ENCODE assay signal across 8 cellular contexts in genomic region chr17:42566873-42567573, GRCh38. TPM values are rescaled to one million over a fixed set of nuclear protein-coding genes. Genes with fewer than 3 reads are reported as not detected.
DNase-seq lines count a peak whose midpoint lies in the region; ATAC-seq and TF ChIP-seq lines count a peak whose summit lies in the region.

A gene with protein sequence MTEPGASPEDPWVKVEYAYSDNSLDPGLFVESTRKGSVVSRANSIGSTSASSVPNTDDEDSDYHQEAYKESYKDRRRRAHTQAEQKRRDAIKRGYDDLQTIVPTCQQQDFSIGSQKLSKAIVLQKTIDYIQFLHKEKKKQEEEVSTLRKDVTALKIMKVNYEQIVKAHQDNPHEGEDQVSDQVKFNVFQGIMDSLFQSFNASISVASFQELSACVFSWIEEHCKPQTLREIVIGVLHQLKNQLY (plus strand): TSS chr17:42567100. CDS start chr17:42567125, 25 bp downstream.

- peak within 1 kb of the TSS; percentile 94 for H3K4me3 Mint-ChIP-seq in HFFc6

- H3K27ac ChIP-seq in DND-41 (ENCODE audit: low read length) (peak within 1 kb of the TSS; percentile 89), parathyroid adenoma (peak within 1 kb of the TSS; percentile 87), thyroid gland (peak within 1 kb of the TSS; percentile 82 to 97 (median 96))

- H3K36me3 Mint-ChIP-seq in HFFc6 (ENCODE audit: low read depth) = peaks cover 53% of the 10 kb centered on the region

- H3K4me2 ChIP-seq in DND-41 (ENCODE audit: insufficient read depth, low read length) (peak within 1 kb of the TSS; percentile 95), parathyroid adenoma (ENCODE audit: low read length) (peak within 1 kb of the TSS; percentile 98)

- H4K20me1 ChIP-seq in DND-41 (ENCODE audit: insufficient read depth, low read length) = peaks cover 22% of the 10 kb centered on the region; the same call in 1 of the 2 replicates

- H3K9me3 Mint-ChIP-seq in HFFc6 = no peaks in the 10 kb centered on the region

- H3K9ac ChIP-seq in DND-41 (ENCODE audit: low read depth, low read length) = peak within 1 kb of the TSS; percentile 82
- peak within 1 kb of the TSS; percentile 72 for H3K9ac ChIP-seq in parathyroid adenoma

- DNase-seq in DND-41 = peak; percentile 94
- peak; percentile 81 for DNase-seq in HFFc6
- peak; percentile 61 for DNase-seq in NCI-H1417 treated with DMSO at 0.1 percent for 48 hours (lab: John Stamatoyannopoulos, UW)
- DNase-seq in SW480 (ENCODE audit: low spot score) = peak; percentile 81
- peak; percentile 76 for DNase-seq in activated naive CD8-positive, alpha-beta T cell treated with anti-CD3 and anti-CD28 coated beads, Interleukin-2, amount 50 U/mL, for 16 hours (ENCODE audit: low read depth, low spot score)
- DNase-seq in Right ventricle myocardium superior = peak; percentile 98
- peak; percentile 96 to 97 for DNase-seq in thyroid gland

- ATAC-seq in DND-41 (ENCODE audit: insufficient read depth, low read depth) = peak; percentile 73
- ATAC-seq in Right ventricle myocardium superior (ENCODE audit: poor library complexity) = peak; percentile 89

- H3K27ac Mint-ChIP-seq in HFFc6 = peak within 1 kb of the TSS; percentile 81

- peaks cover 71% of the 10 kb centered on the region for H3K4me1 ChIP-seq in DND-41 (ENCODE audit: insufficient read depth, low read length)
- peaks cover 24% of the 10 kb centered on the region for H3K4me1 ChIP-seq in parathyroid adenoma
- peaks cover 47 to 60% of the 10 kb centered on the region in 2 donors for H3K4me1 ChIP-seq in thyroid gland

- H3K27me3 Mint-ChIP-seq in HFFc6 (ENCODE audit: insufficient read depth) = peaks cover 2% of the 10 kb centered on the region; the same call in 1 of the 2 replicates

- H3K27me3 ChIP-seq in DND-41 (ENCODE audit: insufficient read depth, low read length, poor library complexity) (no peaks in the 10 kb centered on the region), parathyroid adenoma (ENCODE audit: control insufficient read depth, insufficient read depth, low read length) (no peaks in the 10 kb centered on the region), thyroid gland (no peaks in the 10 kb centered on the region)

- H3K9me3 ChIP-seq in DND-41 (ENCODE audit: insufficient read depth, low read length, severe bottlenecking) (no peaks in the 10 kb centered on the region), parathyroid adenoma (ENCODE audit: control insufficient read depth, low read length) (no peaks in the 10 kb centered on the region), thyroid gland (no peaks in the 10 kb centered on the region)

- intact Hi-C loops in Right ventricle myocardium superior (cut with DNase I) (no loop called here), thyroid gland (cut with DNase I) (no loop called here)

- H3K4me3 ChIP-seq in DND-41 (ENCODE audit: low read depth in 1 of 2, low read length in 2 of 2) (peak within 1 kb of the TSS; percentile 63 to 74), parathyroid adenoma (ENCODE audit: low read depth, low read length) (peak within 1 kb of the TSS; percentile 80), thyroid gland (replicated peaks in 1 of 3) (peak within 1 kb of the TSS; percentile 73 to 78 (median 76))

- peak in 1 of 2 donors; percentile 76 for TF ChIP-seq POLR2A in thyroid gland (IDR thresholded peaks at IDR 0.05)

- H3K36me3 ChIP-seq in DND-41 (ENCODE audit: insufficient read depth, low read length) = peaks cover 88% of the 10 kb centered on the region
- no peaks in the 10 kb centered on the region for H3K36me3 ChIP-seq in parathyroid adenoma (ENCODE audit: control insufficient read depth, insufficient read depth, low read length)
- peaks cover 47 to 50% of the 10 kb centered on the region in 2 donors for H3K36me3 ChIP-seq in thyroid gland

- 0 to 1% methylated on average over 17 to 42 of the region's 72 CpGs for WGBS in thyroid gland, 2 donors

- peak within 1 kb of the TSS; percentile 84 for H2AFZ ChIP-seq in DND-41 (ENCODE audit: low read depth, low read length)
- H2AFZ ChIP-seq in parathyroid adenoma = peak within 1 kb of the TSS; percentile 96

- TF ChIP-seq CTCF in DND-41 (IDR thresholded peaks at IDR 0.05; ENCODE audit: borderline replicate concordance, extremely low read depth, low read length, poor library complexity, severe bottlenecking) (no peak), HFFc6 (IDR thresholded peaks at IDR 0.05) (peak; percentile 32), parathyroid adenoma (IDR thresholded peaks at IDR 0.05) (no peak), thyroid gland (IDR thresholded peaks at IDR 0.05) (no peak)

- peaks cover 47% of the 10 kb centered on the region for H3K4me1 Mint-ChIP-seq in HFFc6 (ENCODE audit: low read depth)

- peaks cover 75% of the 10 kb centered on the region for H3K79me2 ChIP-seq in DND-41 (ENCODE audit: insufficient read depth, low read length)
- H3K79me2 ChIP-seq in parathyroid adenoma = peaks cover 28% of the 10 kb centered on the region

RNA-seq across cellular contexts. Expression of the gene that starts here (rescaled TPM):
- 10 to 100 TPM; 40.7 to 48.3 (median 47.0) TPM for total RNA-seq in HFFc6 (2021; fragmentation: NEBNext Ultra II Directional; extraction: Animal tissue kit (Norgen Biotek cat#: 25700))
- 69.1 TPM for total RNA-seq in Right ventricle myocardium superior
- total RNA-seq in thyroid gland = 10 to 100 TPM; 47.0 to 62.8 (median 52.9) TPM

Comparison
In these comparisons a context has a peak if more than half of its experiments do, and no peak if none do; other contexts are left out.
1. Peak in every context shown above with its lines: DNase-seq, ATAC-seq, H3K4me3 ChIP-seq and H3K27ac ChIP-seq.